21 cellular contexts compared by ENCODE assay signal in genomic region chr17:43562679-43563146, GRCh38. TPM values are rescaled to one million over a fixed set of nuclear protein-coding genes. Genes with fewer than 3 reads are reported as not detected.
DNase-seq lines count a peak whose midpoint lies in the region; ATAC-seq and TF ChIP-seq lines count a peak whose summit lies in the region.
"Had no signal": no experiment of that assay in that cellular context is flagged by ENCODE, and none has a peak within 500 bp of the region (broad histone marks: within the 10 kb centered on the region; RNA-seq: fewer than 3 reads in every experiment).

No MANE protein-coding gene starts in this region.

- peak overlapping the region; percentile 38 for H3K4me3 Mint-ChIP-seq in mesothelial cell of epicardium
- H3K4me3 Mint-ChIP-seq: nephron had no signal

- in situ Hi-C loops in mammary epithelial cell (cut with MboI; ENCODE audit: low sequenced_read_pairs in 2 of 2), result no loop called here

- no peaks in the 10 kb centered on the region for H3K36me3 ChIP-seq in HUES48 (ENCODE audit: control insufficient read depth, insufficient read depth, low read length)
- no peaks in the 10 kb centered on the region for H3K36me3 ChIP-seq in mammary epithelial cell (ENCODE audit: insufficient read depth, low read length)
- H3K36me3 ChIP-seq: upper lobe of right lung had no signal

- CTCF ChIA-PET in mammary epithelial cell (lab: Charles Lee; ENCODE audit: low non-redundant PET), result no interaction called here

- H3K4me1 ChIP-seq in HUES48 (ENCODE audit: control insufficient read depth, insufficient read depth, low read length), result peaks cover 24% of the 10 kb centered on the region
- peaks cover 13% of the 10 kb centered on the region for H3K4me1 ChIP-seq in mammary epithelial cell (ENCODE audit: insufficient read depth, low read length)

- H3K27ac Mint-ChIP-seq in mesothelial cell of epicardium, result peak overlapping the region; percentile 68
- H3K27ac Mint-ChIP-seq: IgD-negative memory B cell had no signal

- H3K4me2 ChIP-seq in mammary epithelial cell (ENCODE audit: insufficient read depth, low read depth, low read length), result no peak overlapping the region

- no peaks in the 10 kb centered on the region for H4K20me1 ChIP-seq in mammary epithelial cell (ENCODE audit: insufficient read depth, low read length)

- dilution Hi-C loops in mammary epithelial cell (cut with HindIII; ENCODE audit: low sequenced_read_pairs), result loop anchor here (5.0 kb wide), 1 partner anchor 55 kb away; no protein-coding TSS in a partner anchor

- no peaks in the 10 kb centered on the region for H3K9me3 Mint-ChIP-seq in mesothelial cell of epicardium
- H3K9me3 Mint-ChIP-seq: nephron had no signal

- ATAC-seq in GM18858 (IDR thresholded peaks at IDR 0.05; ENCODE audit: unreplicated experiment), result no peak
- no peak for ATAC-seq in GM21360 (IDR thresholded peaks at IDR 0.05; ENCODE audit: unreplicated experiment)
- ATAC-seq: esophagus mucosa, upper lobe of right lung had no signal

- intact Hi-C loops in mammary epithelial cell (cut with micrococcal nuclease), result no loop called here

- DNase-seq in D341Med (ENCODE audit: low spot score) (peak; percentile 67), ecto neural progenitor cell (ENCODE audit: low spot score) (peak; percentile 82), mesothelial cell of epicardium (ENCODE audit: low spot score in 2 of 2, unreplicated experiment in 2 of 2) (no peak), mammary epithelial cell (no peak), AG08396 (ENCODE audit: low spot score) (no peak)
- DNase-seq: activated gamma-delta T cell treated with Interleukin-2 at 50 U/mL for 16 hours; AML-193; cortex of kidney; DMS153; hippocampal formation; NCI-H1048; stimulated activated naive CD4-positive, alpha-beta T cell; upper lobe of right lung had no signal

- H3K79me2 ChIP-seq in mammary epithelial cell (ENCODE audit: insufficient read depth, low read length), result no peaks in the 10 kb centered on the region

- TF ChIP-seq CTCF in mesothelial cell of epicardium (IDR thresholded peaks at IDR 0.05; ENCODE audit: unreplicated experiment) (no peak), mammary epithelial cell (conservative IDR thresholded peaks at IDR 0.05 in 1 of 2, IDR thresholded peaks at IDR 0.05 in 1 of 2; ENCODE audit: extremely low read depth in 1 of 2, insufficient read depth in 1 of 2, low read depth in 1 of 2, low read length in 2 of 2) (no peak)

- no peaks in the 10 kb centered on the region for H3K9me3 ChIP-seq in HUES48 (ENCODE audit: control insufficient read depth, insufficient read depth, low read length)
- no peaks in the 10 kb centered on the region for H3K9me3 ChIP-seq in mammary epithelial cell (replicated peaks; ENCODE audit: insufficient read depth, low read length)
- H3K9me3 ChIP-seq: upper lobe of right lung had no signal

- H3K36me3 Mint-ChIP-seq in mesothelial cell of epicardium, result no peaks in the 10 kb centered on the region
- H3K36me3 Mint-ChIP-seq: IgD-negative memory B cell had no signal

- H3K27me3 ChIP-seq in HUES48 (ENCODE audit: control insufficient read depth, insufficient read depth, low read length) (peaks cover 7% of the 10 kb centered on the region; the same call in 1 of the 2 replicates), mammary epithelial cell (ENCODE audit: insufficient read depth, low read length) (no peaks in the 10 kb centered on the region)
- H3K27me3 ChIP-seq: upper lobe of right lung had no signal

- no TSS peak for BruUV-seq in mammary epithelial cell (replicated peaks; lab: Mats Ljungman, UMichigan)

- H2AFZ ChIP-seq in mammary epithelial cell (ENCODE audit: low read depth, low read length), result no peak overlapping the region

- H3K27me3 Mint-ChIP-seq in mesothelial cell of epicardium (ENCODE audit: low read depth), result peaks cover 28% of the 10 kb centered on the region

- H3K27ac ChIP-seq in HUES48 (ENCODE audit: low read depth, low read length), result no peak overlapping the region
- H3K27ac ChIP-seq in mammary epithelial cell (ENCODE audit: insufficient read depth, low read depth, low read length), result no peak overlapping the region
- H3K27ac ChIP-seq: upper lobe of right lung, VCaP had no signal

- 29% methylated on average over 9 of the region's 10 CpGs for WGBS in mammary epithelial cell (ENCODE audit: low coverage, missing lambda C conversion rate)

- H3K9ac ChIP-seq in HUES48 (ENCODE audit: low read depth, low read length), result no peak overlapping the region
- no peak overlapping the region for H3K9ac ChIP-seq in mammary epithelial cell (ENCODE audit: insufficient read depth, low read length)

- H3K4me3 ChIP-seq in HUES48 (ENCODE audit: low read depth, low read length), result 0 out of 2 replicates have a peak overlapping the region, but pooled peaks have one; percentile 3
- H3K4me3 ChIP-seq in mammary epithelial cell (replicated peaks in 1 of 3; ENCODE audit: insufficient read depth in 1 of 3, low read depth in 2 of 3, low read length in 3 of 3), result no peak overlapping the region
- H3K4me3 ChIP-seq: lung, upper lobe of right lung had no signal

- H3K4me1 Mint-ChIP-seq in mesothelial cell of epicardium, result peaks cover 21% of the 10 kb centered on the region

RNA-seq across cellular contexts. Expression of gene ETV4, which starts 16.6 kb away (rescaled TPM):
- total RNA-seq in mesothelial cell of epicardium (4.4 to 5.6 TPM (median 5.4 TPM) in 3 replicates), mammary epithelial cell (10 to 100 TPM; 10.2 to 46.0 TPM)
- polyA plus RNA-seq in mammary epithelial cell, result 34.1 TPM
- polyA minus RNA-seq in mammary epithelial cell, result 21.1 TPM
- polyA plus RNA-seq: IgD-negative memory B cell had no signal

Comparison
In these comparisons a context has a peak if more than half of its experiments do, and no peak if none do; other contexts are left out.
1. DNase-seq: peak in D341Med (single experiment) and ecto neural progenitor cell (single experiment); none in mesothelial cell of epicardium (0 of 2), mammary epithelial cell (single experiment) and AG08396 (single experiment).